In the genomic region with DNA sequence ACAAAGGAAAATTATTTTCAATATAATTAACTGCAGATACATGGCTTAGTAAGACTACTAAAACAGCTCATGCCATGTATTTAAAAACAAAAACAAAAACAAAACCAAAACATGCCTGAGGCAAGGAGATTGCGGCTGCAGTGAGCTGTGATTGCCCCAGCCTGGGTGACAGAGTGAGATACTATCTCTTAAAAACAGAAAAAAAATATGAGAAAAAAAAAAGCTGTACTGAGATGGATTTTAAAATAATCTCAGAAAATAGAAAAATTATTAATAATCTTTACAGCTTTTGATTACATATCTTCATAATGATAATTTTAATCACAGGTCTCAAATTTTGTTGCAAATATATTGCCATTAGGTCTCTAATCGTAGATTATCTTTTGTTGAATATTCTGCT, we compare ENCODE assay signal across 10 cellular contexts. TPM values are rescaled to one million over a fixed set of nuclear protein-coding genes. Genes with fewer than 3 reads are reported as not detected.
A peak's percentile ranks its signal among the peaks of the same experiment; 100 is the strongest.
DNase-seq lines count a peak whose midpoint lies in the region; ATAC-seq, FAIRE-seq and TF ChIP-seq lines count a peak whose summit lies in the region.
"Had no signal": no experiment of that assay in that cellular context is flagged by ENCODE, and none has a peak within 500 bp of the region (broad histone marks: within the 10 kb centered on the region; RNA-seq: fewer than 3 reads in every experiment).

No MANE protein-coding gene starts in this region.

- H3K4me2 ChIP-seq in KMS-11 = peak overlapping the region; percentile 34

- no peak for ATAC-seq in activated naive CD8-positive, alpha-beta T cell treated with anti-CD3 and anti-CD28 coated beads, Interleukin-2, amount 50 U/mL, for 24 hours
- ATAC-seq in natural killer cell (peak; percentile 61 to 63 (median 61)), mucosa of descending colon (no peak)

- H3K4me1 ChIP-seq in KMS-11 (ENCODE audit: low read depth, poor library complexity, severe bottlenecking) (peaks cover 19% of the 10 kb centered on the region), mucosa of descending colon (ENCODE audit: low read depth) (no peaks in the 10 kb centered on the region), kidney (ENCODE audit: control insufficient read depth in 1 of 2, insufficient read depth in 1 of 2, low read depth in 1 of 2, low read length in 2 of 2) (no peaks in the 10 kb centered on the region)

- H3K79me2 ChIP-seq in KMS-11 (ENCODE audit: insufficient read depth, low read depth) = no peaks in the 10 kb centered on the region

- H3K27ac Mint-ChIP-seq in activated naive CD8-positive, alpha-beta T cell treated with anti-CD3 and anti-CD28 coated beads, Interleukin-2, amount 50 U/mL, for 24 hours = peak overlapping the region; percentile 73
- H3K27ac Mint-ChIP-seq in natural killer cell = peak overlapping the region in 1 of 2 donors; percentile 63

- H3K27ac ChIP-seq in KMS-11 (peak overlapping the region; percentile 17; the same call in 1 of the 2 replicates), kidney (ENCODE audit: low read depth in 2 of 2, low read length in 2 of 2) (no peak overlapping the region)
- H3K27ac ChIP-seq: 22Rv1, tibial nerve had no signal

- intact Hi-C loops in natural killer cell (cut with micrococcal nuclease) = no loop called here
- intact Hi-C loops in mucosa of descending colon (cut with DNase I, micrococcal nuclease) = no loop called here
- intact Hi-C loops in kidney (cut with DNase I) = no loop called here

- no peak overlapping the region for H3K4me3 ChIP-seq in KMS-11 (IDR thresholded peaks at IDR 0.05; ENCODE audit: insufficient read depth, low read depth, low read length)
- no peak overlapping the region for H3K4me3 ChIP-seq in mucosa of descending colon
- H3K4me3 ChIP-seq in kidney (ENCODE audit: low read length in 2 of 2) = no peak overlapping the region
- H3K4me3 ChIP-seq: tibial nerve had no signal

- H3K9ac ChIP-seq in KMS-11 = peak overlapping the region; percentile 18; the same call in 1 of the 2 replicates
- H3K9ac ChIP-seq in kidney (ENCODE audit: low read length in 2 of 2) = no peak overlapping the region

- H3K9me3 Mint-ChIP-seq in activated naive CD8-positive, alpha-beta T cell treated with anti-CD3 and anti-CD28 coated beads, Interleukin-2, amount 50 U/mL, for 24 hours = no peaks in the 10 kb centered on the region
- no peaks in the 10 kb centered on the region for H3K9me3 Mint-ChIP-seq in natural killer cell

- H3K27me3 Mint-ChIP-seq in activated naive CD8-positive, alpha-beta T cell treated with anti-CD3 and anti-CD28 coated beads, Interleukin-2, amount 50 U/mL, for 24 hours = peaks cover 4% of the 10 kb centered on the region
- H3K27me3 Mint-ChIP-seq in natural killer cell (ENCODE audit: low read depth in 2 of 2) = peaks cover 0 to 2% of the 10 kb centered on the region in 2 donors

- TF ChIP-seq CTCF in KMS-11 (conservative IDR thresholded peaks at IDR 0.05; ENCODE audit: low read depth, low read length) = no peak
- no peak for TF ChIP-seq CTCF in natural killer cell (IDR thresholded peaks at IDR 0.05)
- TF ChIP-seq CTCF in mucosa of descending colon (IDR thresholded peaks at IDR 0.05) = no peak
- no peak for TF ChIP-seq CTCF in kidney (IDR thresholded peaks at IDR 0.05; ENCODE audit: borderline replicate concordance, extremely low read depth, insufficient read depth)

- peaks cover 15% of the 10 kb centered on the region for H3K4me1 Mint-ChIP-seq in activated naive CD8-positive, alpha-beta T cell treated with anti-CD3 and anti-CD28 coated beads, Interleukin-2, amount 50 U/mL, for 24 hours
- H3K4me1 Mint-ChIP-seq in natural killer cell = peaks cover 6 to 11% of the 10 kb centered on the region in 2 donors

- DNase-seq in NCI-H1105 treated with DMSO at 0.1 percent for 48 hours (lab: John Stamatoyannopoulos, UW) (peak; percentile 33), NCI-H1105 (lab: John Stamatoyannopoulos, UW) (no peak), natural killer cell (no peak), mucosa of descending colon (no peak), NCI-H774 (lab: John Stamatoyannopoulos, UW) (no peak), kidney (no peak)
- no peak for DNase-seq in activated naive CD8-positive, alpha-beta T cell treated with anti-CD3 and anti-CD28 coated beads, Interleukin-2, amount 50 U/mL, for 24 hours

- peak overlapping the region; percentile 71 for H3K4me3 Mint-ChIP-seq in activated naive CD8-positive, alpha-beta T cell treated with anti-CD3 and anti-CD28 coated beads, Interleukin-2, amount 50 U/mL, for 24 hours
- peak overlapping the region; percentile 84 for H3K4me3 Mint-ChIP-seq in natural killer cell

- H3K36me3 ChIP-seq in KMS-11 (ENCODE audit: insufficient read depth) (no peaks in the 10 kb centered on the region), mucosa of descending colon (ENCODE audit: low read depth) (no peaks in the 10 kb centered on the region), kidney (ENCODE audit: control insufficient read depth in 1 of 2, insufficient read depth in 2 of 2, low read length in 2 of 2) (no peaks in the 10 kb centered on the region)
- H3K36me3 ChIP-seq: tibial nerve had no signal

- FAIRE-seq in kidney (lab: Jason Lieb, UNC) = no peak

- no peaks in the 10 kb centered on the region for H3K36me3 Mint-ChIP-seq in activated naive CD8-positive, alpha-beta T cell treated with anti-CD3 and anti-CD28 coated beads, Interleukin-2, amount 50 U/mL, for 24 hours (ENCODE audit: low read depth)
- no peaks in the 10 kb centered on the region for H3K36me3 Mint-ChIP-seq in natural killer cell

- H3K27me3 ChIP-seq in KMS-11 (ENCODE audit: insufficient read depth, low read depth) = no peaks in the 10 kb centered on the region
- H3K27me3 ChIP-seq: tibial nerve had no signal

- no peaks in the 10 kb centered on the region for H4K20me1 ChIP-seq in KMS-11 (ENCODE audit: insufficient read depth)

- H2AFZ ChIP-seq in KMS-11 (ENCODE audit: low read depth) = peak overlapping the region; percentile 58; the same call in 1 of the 2 replicates

- H3K9me3 ChIP-seq in mucosa of descending colon (no peaks in the 10 kb centered on the region), kidney (ENCODE audit: control insufficient read depth in 1 of 2, low read length in 2 of 2) (no peaks in the 10 kb centered on the region)
- H3K9me3 ChIP-seq: tibial nerve had no signal

RNA-seq across cellular contexts. Expression of a gene that starts 24.0 kb away (rescaled TPM):
- total RNA-seq in natural killer cell = 1 to 10 TPM; 1.3 to 2.9 (median 2.4) TPM
- 1 to 10 TPM; 3.8 to 4.5 (median 4.4) TPM for total RNA-seq in mucosa of descending colon
- 2.7 TPM for total RNA-seq in kidney
- 0.73 TPM for polyA plus RNA-seq in kidney (ENCODE audit: insufficient read depth, low read depth, low replicate concordance)

Comparison
In these comparisons a context has a peak if more than half of its experiments do, and no peak if none do; other contexts are left out.
1. ATAC-seq: peak in natural killer cell (3 of 3); none in activated naive CD8-positive, alpha-beta T cell treated with anti-CD3 and anti-CD28 coated beads, Interleukin-2, amount 50 U/mL, for 24 hours (single experiment) and mucosa of descending colon (single experiment).